Comparison of ENCODE assay signal across 11 cellular contexts in the genomic region with DNA sequence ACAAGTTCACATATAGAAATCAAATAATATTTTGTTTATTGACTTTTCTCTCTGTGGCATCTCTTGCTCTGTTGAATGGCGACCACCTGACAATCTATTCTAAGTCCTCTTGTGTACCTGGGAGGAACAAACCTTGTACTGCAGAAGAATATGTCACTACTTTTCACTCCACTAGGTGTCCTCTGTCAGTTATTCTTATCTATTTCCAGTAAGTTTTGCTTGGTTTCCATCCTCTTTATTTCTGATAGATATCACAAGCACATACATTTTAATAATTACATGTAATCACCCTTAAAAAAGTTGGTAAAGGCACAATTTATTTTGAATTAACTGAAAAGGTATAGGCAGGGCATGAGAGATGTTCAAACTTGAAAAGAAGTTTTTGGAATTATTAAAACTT.
DNase-seq lines count a peak whose midpoint lies in the region; ATAC-seq and TF ChIP-seq lines count a peak whose summit lies in the region.
"Had no signal": no experiment of that assay in that cellular context is flagged by ENCODE, and none has a peak within 500 bp of the region (broad histone marks: within the 10 kb centered on the region; RNA-seq: fewer than 3 reads in every experiment).

No MANE protein-coding gene starts in this region.

- H3K4me1 Mint-ChIP-seq in progenitor cell of endocrine pancreas (ENCODE audit: low read depth) = no peaks in the 10 kb centered on the region
- H3K4me1 Mint-ChIP-seq: B cell had no signal

- no peaks in the 10 kb centered on the region for H3K9me3 ChIP-seq in vagina
- H3K9me3 ChIP-seq: right atrium auricular region had no signal

- no peaks in the 10 kb centered on the region for H3K4me1 ChIP-seq in vagina
- H3K4me1 ChIP-seq: right atrium auricular region had no signal

- intact Hi-C loops in vagina (cut with DNase I) = no loop called here

- no peak overlapping the region for H3K27ac Mint-ChIP-seq in progenitor cell of endocrine pancreas
- H3K27ac Mint-ChIP-seq: B cell had no signal

- H3K4me3 ChIP-seq in choroid plexus epithelial cell (ENCODE audit: low read depth, low read length) (no peak overlapping the region), vagina (no peak overlapping the region)
- H3K4me3 ChIP-seq: right atrium auricular region, SK-N-MC had no signal

- no peak overlapping the region for H3K27ac ChIP-seq in vagina
- H3K27ac ChIP-seq: right atrium auricular region, SK-N-MC had no signal

- peak; percentile 8 for DNase-seq in NCI-H187 treated with DMSO at 0.1 percent for 48 hours (lab: John Stamatoyannopoulos, UW)
- no peak for DNase-seq in NCI-H187 (lab: John Stamatoyannopoulos, UW)
- peak; percentile 5 for DNase-seq in NCI-H1694 treated with DMSO at 0.1 percent for 48 hours (lab: John Stamatoyannopoulos, UW)
- peak; percentile 60 for DNase-seq in choroid plexus epithelial cell (ENCODE audit: low read depth)
- no peak for DNase-seq in progenitor cell of endocrine pancreas (ENCODE audit: low spot score, unreplicated experiment)
- DNase-seq in vagina (ENCODE audit: extremely low spot score in 2 of 2) = no peak
- DNase-seq in midbrain (lab: John Stamatoyannopoulos, UW) = no peak

- H3K27me3 Mint-ChIP-seq in progenitor cell of endocrine pancreas = no peaks in the 10 kb centered on the region

- H3K27me3 ChIP-seq in vagina = no peaks in the 10 kb centered on the region
- H3K27me3 ChIP-seq: right atrium auricular region had no signal

- ATAC-seq in GM21367 (IDR thresholded peaks at IDR 0.05; ENCODE audit: unreplicated experiment) = no peak

- H3K36me3 Mint-ChIP-seq in progenitor cell of endocrine pancreas (ENCODE audit: insufficient read depth) = no peaks in the 10 kb centered on the region

- peak; percentile 54 for TF ChIP-seq CTCF in choroid plexus epithelial cell (conservative IDR thresholded peaks at IDR 0.05; ENCODE audit: low read depth, low read length)
- TF ChIP-seq CTCF in progenitor cell of endocrine pancreas (IDR thresholded peaks at IDR 0.05; ENCODE audit: unreplicated experiment) = peak; percentile 47
- peak in 1 of 3 experiments; percentile 7 for TF ChIP-seq CTCF in vagina (IDR thresholded peaks at IDR 0.05)

- no peaks in the 10 kb centered on the region for H3K36me3 ChIP-seq in vagina
- H3K36me3 ChIP-seq: right atrium auricular region had no signal

- H3K9me3 Mint-ChIP-seq in progenitor cell of endocrine pancreas (ENCODE audit: low read depth) = peaks cover 2% of the 10 kb centered on the region

- H3K4me3 Mint-ChIP-seq in progenitor cell of endocrine pancreas (ENCODE audit: low read depth) = no peak overlapping the region
- H3K4me3 Mint-ChIP-seq: B cell had no signal

- TF ChIP-seq POLR2A in vagina (IDR thresholded peaks at IDR 0.05) = no peak

Comparison
In these comparisons a context has a peak if more than half of its experiments do, and no peak if none do; other contexts are left out.
1. DNase-seq: peak in NCI-H187 treated with DMSO at 0.1 percent for 48 hours (single experiment), NCI-H1694 treated with DMSO at 0.1 percent for 48 hours (single experiment) and choroid plexus epithelial cell (single experiment); none in NCI-H187 (0 of 2), progenitor cell of endocrine pancreas (single experiment), vagina (0 of 2) and midbrain (single experiment).